In the genomic region with DNA sequence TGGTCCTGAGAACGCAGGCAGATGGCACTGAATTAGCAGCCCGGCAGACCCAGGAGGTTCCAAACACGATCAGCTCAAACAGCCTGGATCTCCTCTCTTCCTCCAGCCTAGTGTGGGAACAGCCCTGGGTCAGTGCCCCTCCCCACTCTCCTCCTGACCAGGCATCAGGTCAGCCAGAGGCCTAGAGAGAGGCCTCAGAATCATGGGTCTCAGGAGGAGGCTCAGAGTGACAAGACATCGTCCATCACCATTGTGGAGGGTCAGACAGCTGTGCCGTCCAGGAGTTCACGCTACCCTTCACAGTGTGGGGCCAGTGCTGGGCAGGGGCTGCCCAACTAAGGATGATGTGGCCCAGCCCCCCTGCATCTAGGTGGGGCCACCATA, we compare ENCODE assay signal across 23 cellular contexts.
"Had no signal": no experiment of that assay in that cellular context is flagged by ENCODE, and none has a peak within 500 bp of the region (broad histone marks: within the 10 kb centered on the region; RNA-seq: fewer than 3 reads in every experiment).

No MANE protein-coding gene starts in this region.

- H3K9me3 ChIP-seq: right lobe of liver, transverse colon, vagina had no signal

- H3K9me3 Mint-ChIP-seq: activated CD4-positive, alpha-beta T cell treated with anti-CD3 and anti-CD28 coated beads, Interleukin-2, amount 10 ng/mL, durations not matched to agents 24 days and 14 days; activated naive CD4-positive, alpha-beta T cell treated with anti-CD3 and anti-CD28 coated beads for 36 hours; activated naive CD8-positive, alpha-beta T cell treated with anti-CD3 and anti-CD28 coated beads, Interleukin-2, amount 10 ng/mL, durations not matched to agents 7 days and 5 days; activated T-cell treated with anti-CD3 and anti-CD28 coated beads, Interleukin-2, amount 50 U/mL, for 4 hours; dendritic cell treated with granulocyte-macrophage colony-stimulating factor and Interleukin-4, amounts not matched to agents 40 ng/mL and 50 ng/mL, for 4 days; nephron; stimulated activated naive B cell treated with anti-CD40 and anti-IgM and Interleukin-4, amounts not matched to agents 10 μg/mL and 1 μg/mL and 100 μg/mL, for 72 hours had no signal

- H3K4me1 Mint-ChIP-seq: activated CD4-positive, alpha-beta T cell treated with anti-CD3 and anti-CD28 coated beads, Interleukin-2, amount 10 ng/mL, durations not matched to agents 24 days and 14 days; activated naive CD8-positive, alpha-beta T cell treated with anti-CD3 and anti-CD28 coated beads, Interleukin-2, amount 10 ng/mL, durations not matched to agents 7 days and 5 days; stimulated activated naive B cell treated with anti-CD40 and anti-IgM and Interleukin-4, amounts not matched to agents 10 μg/mL and 1 μg/mL and 100 μg/mL, for 72 hours had no signal

- DNase-seq: activated CD4-positive, alpha-beta T cell treated with anti-CD3 and anti-CD28 coated beads, Interleukin-2, amount 10 ng/mL, durations not matched to agents 24 days and 14 days; activated effector memory CD4-positive, alpha-beta T cell treated with Interleukin-2 at 50 U/mL for 16 hours; activated naive CD4-positive, alpha-beta T cell treated with anti-CD3 and anti-CD28 coated beads for 36 hours; activated T-cell treated with anti-CD3 and anti-CD28 coated beads, Interleukin-2, amount 50 U/mL, for 4 hours; amniotic stem cell; effector CD8-positive, alpha-beta T cell; hippocampal formation; left ventricle myocardium superior; mammary epithelial cell; midbrain; right lobe of liver; small intestine; stimulated activated CD4-positive, alpha-beta T cell treated with anti-CD3 and anti-CD28 coated beads, Interleukin-2, amount 100 ng/mL, for 24 hours; stimulated activated naive B cell treated with anti-CD40 and anti-IgM and Interleukin-4, amounts not matched to agents 10 μg/mL and 1 μg/mL and 100 μg/mL, for 72 hours; transverse colon had no signal

- H3K27ac Mint-ChIP-seq: activated CD4-positive, alpha-beta T cell treated with anti-CD3 and anti-CD28 coated beads, Interleukin-2, amount 10 ng/mL, durations not matched to agents 24 days and 14 days; activated CD8-positive, alpha-beta T cell treated with anti-CD3 and anti-CD28 coated beads, Interleukin-2, amount 10 ng/mL, durations not matched to agents 7 days and 5 days; activated naive CD4-positive, alpha-beta T cell treated with anti-CD3 and anti-CD28 coated beads for 36 hours; activated naive CD8-positive, alpha-beta T cell treated with anti-CD3 and anti-CD28 coated beads, Interleukin-2, amount 10 ng/mL, durations not matched to agents 7 days and 5 days; dendritic cell treated with granulocyte-macrophage colony-stimulating factor and Interleukin-4, amounts not matched to agents 40 ng/mL and 50 ng/mL, for 4 days; stimulated activated naive B cell treated with anti-CD40 and anti-IgM and Interleukin-4, amounts not matched to agents 10 μg/mL and 1 μg/mL and 100 μg/mL, for 72 hours had no signal

- H3K36me3 ChIP-seq: right lobe of liver, transverse colon, vagina had no signal

- H3K4me1 ChIP-seq: right lobe of liver, transverse colon, vagina had no signal

- H3K36me3 Mint-ChIP-seq: activated naive CD8-positive, alpha-beta T cell treated with anti-CD3 and anti-CD28 coated beads, Interleukin-2, amount 10 ng/mL, durations not matched to agents 7 days and 5 days; stimulated activated naive B cell treated with anti-CD40 and anti-IgM and Interleukin-4, amounts not matched to agents 10 μg/mL and 1 μg/mL and 100 μg/mL, for 72 hours had no signal

- ATAC-seq: activated CD4-positive, CD25-positive, alpha-beta regulatory T cell treated with anti-CD3 and anti-CD28 coated beads, Interleukin-2, amount 50 U/mL, for 24 hours; activated CD8-positive, alpha-beta T cell treated with anti-CD3 and anti-CD28 coated beads, Interleukin-2, amount 10 ng/mL, durations not matched to agents 7 days and 5 days; activated T-cell treated with anti-CD3 and anti-CD28 coated beads, Interleukin-2, amount 50 U/mL, for 4 hours; esophagus mucosa; left ventricle myocardium superior; right lobe of liver; stimulated activated naive B cell treated with anti-CD40 and anti-IgM and Interleukin-4, amounts not matched to agents 10 μg/mL and 1 μg/mL and 100 μg/mL, for 72 hours had no signal

- H3K27ac ChIP-seq: right lobe of liver, transverse colon, vagina, VCaP had no signal

- H3K27me3 ChIP-seq: right lobe of liver, vagina had no signal

- H3K4me3 Mint-ChIP-seq: activated CD4-positive, alpha-beta T cell treated with anti-CD3 and anti-CD28 coated beads, Interleukin-2, amount 10 ng/mL, durations not matched to agents 24 days and 14 days; activated CD8-positive, alpha-beta T cell treated with anti-CD3 and anti-CD28 coated beads, Interleukin-2, amount 10 ng/mL, durations not matched to agents 7 days and 5 days; activated naive CD4-positive, alpha-beta T cell treated with anti-CD3 and anti-CD28 coated beads for 36 hours; activated naive CD8-positive, alpha-beta T cell treated with anti-CD3 and anti-CD28 coated beads, Interleukin-2, amount 10 ng/mL, durations not matched to agents 7 days and 5 days; activated T-cell treated with anti-CD3 and anti-CD28 coated beads, Interleukin-2, amount 50 U/mL, for 4 hours; dendritic cell treated with granulocyte-macrophage colony-stimulating factor and Interleukin-4, amounts not matched to agents 40 ng/mL and 50 ng/mL, for 4 days; nephron; stimulated activated naive B cell treated with anti-CD40 and anti-IgM and Interleukin-4, amounts not matched to agents 10 μg/mL and 1 μg/mL and 100 μg/mL, for 72 hours had no signal

- H3K4me3 ChIP-seq: right lobe of liver, transverse colon, vagina had no signal
